In genomic region chr12:29640589-29641345, GRCh38 we compare ENCODE assay signal across 10 cellular contexts.
DNase-seq lines count a peak whose midpoint lies in the region; ATAC-seq lines count a peak whose summit lies in the region.
"Had no signal": no experiment of that assay in that cellular context is flagged by ENCODE, and none has a peak within 500 bp of the region (broad histone marks: within the 10 kb centered on the region; RNA-seq: fewer than 3 reads in every experiment).

No MANE protein-coding gene starts in this region.

- H3K9ac ChIP-seq in HUES64 (ENCODE audit: low read depth, low read length) (peak overlapping the region; percentile 33; the same call in 1 of the 2 replicates), stomach smooth muscle (ENCODE audit: low read length in 2 of 2) (peak overlapping the region in 1 of 2 donors; percentile 21)

- no peaks in the 10 kb centered on the region for H3K36me3 ChIP-seq in HUES64 (ENCODE audit: insufficient read depth, low read length)
- H3K36me3 ChIP-seq in stomach smooth muscle (ENCODE audit: control insufficient read depth in 2 of 2, insufficient read depth in 2 of 2, low read length in 2 of 2): no peaks in the 10 kb centered on the region

- H3K9me3 ChIP-seq in HUES64 (ENCODE audit: insufficient read depth, low read depth, low read length) (no peaks in the 10 kb centered on the region), stomach smooth muscle (ENCODE audit: control insufficient read depth in 2 of 2, low read length in 2 of 2) (no peaks in the 10 kb centered on the region)

- H3K27me3 ChIP-seq in HUES64 (ENCODE audit: insufficient read depth, low read length) (no peaks in the 10 kb centered on the region), stomach smooth muscle (ENCODE audit: control insufficient read depth in 1 of 2, insufficient read depth in 2 of 2, low read length in 2 of 2) (no peaks in the 10 kb centered on the region)

- ATAC-seq in HG03095 (IDR thresholded peaks at IDR 0.05; ENCODE audit: unreplicated experiment): no peak

- H3K4me3 ChIP-seq in HUES64 (ENCODE audit: low read length) (no peak overlapping the region), stomach smooth muscle (ENCODE audit: low read length in 2 of 2) (peak overlapping the region; percentile 29 to 35)

- DNase-seq in dermis blood vessel endothelial cell (peak; percentile 28), left kidney (ENCODE audit: low read depth, low spot score) (peak; percentile 88), T-helper 9 cell (no peak), NCI-H345 treated with DMSO at 0.1 percent for 48 hours (lab: John Stamatoyannopoulos, UW; ENCODE audit: unreplicated experiment) (no peak)
- no peak for DNase-seq in activated CD4-positive, alpha-beta T cell treated with anti-CD3 and anti-CD28 coated beads for 4 hours
- DNase-seq: activated CD4-positive, alpha-beta T cell treated with anti-CD3 and anti-CD28 coated beads for 48 hours had no signal

- H3K4me1 ChIP-seq in HUES64 (ENCODE audit: insufficient read depth, low read length) (peaks cover 12% of the 10 kb centered on the region; the same call in 1 of the 2 replicates), stomach smooth muscle (ENCODE audit: control insufficient read depth, insufficient read depth, low read length) (peaks cover 16% of the 10 kb centered on the region)

- H3K27ac ChIP-seq in HUES64 (ENCODE audit: low read depth, low read length): peak overlapping the region; percentile 61
- peak overlapping the region; percentile 53 for H3K27ac ChIP-seq in stomach smooth muscle (ENCODE audit: low read length)
- H3K27ac ChIP-seq: HL-60 had no signal

- 50% methylated on average over 13 of the region's 13 CpGs for WGBS in HUES64

Comparison
In these comparisons a context has a peak if more than half of its experiments do, and no peak if none do; other contexts are left out.
1. DNase-seq: peak in dermis blood vessel endothelial cell (single experiment) and left kidney (single experiment); none in T-helper 9 cell (single experiment), NCI-H345 treated with DMSO at 0.1 percent for 48 hours (single experiment) and activated CD4-positive, alpha-beta T cell treated with anti-CD3 and anti-CD28 coated beads for 4 hours (0 of 2).